In genomic region chr13:76904507-76904906, GRCh38 we compare ENCODE assay signal across 28 cellular contexts. TPM values are rescaled to one million over a fixed set of nuclear protein-coding genes. Genes with fewer than 3 reads are reported as not detected.
"Had no signal": no experiment of that assay in that cellular context is flagged by ENCODE, and none has a peak within 500 bp of the region (broad histone marks: within the 10 kb centered on the region; RNA-seq: fewer than 3 reads in every experiment).

No MANE protein-coding gene starts in this region.

- H3K27me3 ChIP-seq: esophagus squamous epithelium, gastrocnemius medialis, stomach, thyroid gland had no signal

- H3K4me1 ChIP-seq: esophagus squamous epithelium, gastrocnemius medialis, parathyroid adenoma, thyroid gland had no signal

- H3K36me3 ChIP-seq: esophagus squamous epithelium, gastrocnemius medialis, stomach, thyroid gland had no signal

- ATAC-seq: gastrocnemius medialis; left lobe of liver; natural killer cell; stimulated activated effector memory CD8-positive, alpha-beta T cell treated with anti-CD3 and anti-CD28 coated beads, Interleukin-12 subunit alpha, Interleukin-12 subunit beta, amount 100 ng/mL, for 72 hours had no signal

- H3K9me3 ChIP-seq: gastrocnemius medialis, thyroid gland had no signal

- H2AFZ ChIP-seq: parathyroid adenoma had no signal

- H3K79me2 ChIP-seq: parathyroid adenoma had no signal

- H3K9ac ChIP-seq: parathyroid adenoma had no signal

- H3K27ac ChIP-seq: coronary artery, esophagus squamous epithelium, gastrocnemius medialis, parathyroid adenoma, stomach, thyroid gland had no signal

- H3K4me3 ChIP-seq: coronary artery, esophagus squamous epithelium, gastrocnemius medialis, lung, stomach, thyroid gland had no signal

- DNase-seq: dermis blood vessel endothelial cell; effector memory CD4-positive, alpha-beta T cell; erythroblast; esophagus squamous epithelium; foreskin fibroblast; gastrocnemius medialis; head of caudate nucleus; kidney; natural killer cell; occipital lobe; stimulated activated CD4-positive, alpha-beta T cell treated with anti-CD3 and anti-CD28 coated beads, Interleukin-2, amount 100 ng/mL, for 24 hours; stimulated activated CD4-positive, alpha-beta T cell treated with anti-CD3 and anti-CD28 coated beads, Interleukin-4, amount 100 ng/mL, for 24 hours; stimulated activated naive CD4-positive, alpha-beta T cell treated with Interleukin-2 at 50 U/mL for 16 hours; stomach; thyroid gland had no signal

RNA-seq across cellular contexts. Expression of gene ACOD1, which starts 43.8 kb away (rescaled TPM):
- total RNA-seq: chondrocyte, dermis blood vessel endothelial cell, esophagus squamous epithelium, gastrocnemius medialis, glomerular endothelial cell, kidney, left lobe of liver, lung, natural killer cell, occipital lobe, progenitor cell of endocrine pancreas, sciatic nerve, stomach, subcutaneous adipose tissue, thyroid gland, urinary bladder had no signal
- polyA plus RNA-seq: liver, neural cell, urinary bladder had no signal
